ENCODE assay signal across 8 cellular contexts in genomic region chr19:2315818-2316353, GRCh38.
DNase-seq lines count a peak whose midpoint lies in the region; ATAC-seq and TF ChIP-seq lines count a peak whose summit lies in the region.

No MANE protein-coding gene starts in this region.

- ATAC-seq in HG03196 (IDR thresholded peaks at IDR 0.05; ENCODE audit: unreplicated experiment) (no peak), HG02852 (IDR thresholded peaks at IDR 0.05; ENCODE audit: unreplicated experiment) (no peak)

- H3K36me3 ChIP-seq in GM06990 (ENCODE audit: control insufficient read depth, insufficient read depth, low read length), result no peaks in the 10 kb centered on the region; the same call in 1 of the 2 replicates

- peak; percentile 53 for TF ChIP-seq CTCF in GM06990 (IDR thresholded peaks at IDR 0.05; ENCODE audit: insufficient read depth, low read length, poor library complexity, severe bottlenecking)

- no peaks in the 10 kb centered on the region for H3K27me3 ChIP-seq in GM06990 (replicated peaks; ENCODE audit: control insufficient read depth, insufficient read depth, low read length)

- DNase-seq in GM06990 (ENCODE audit: extremely low read depth, insufficient read length) (no peak), MV-4-11 (lab: John Stamatoyannopoulos, UW) (peak; percentile 96), astrocyte of the hippocampus (ENCODE audit: low read depth, low spot score) (peak; percentile 83), iris pigment epithelial cell (ENCODE audit: low read depth) (peak; percentile 61)
- DNase-seq in stimulated activated CD8-positive, alpha-beta memory T cell treated with anti-CD3 and anti-CD28 coated beads, Interleukin-4, amount 100 ng/mL, for 48 hours, result peak; percentile 49
- no peak for DNase-seq in stimulated activated CD4-positive, alpha-beta T cell treated with anti-CD3 and anti-CD28 coated beads, Interleukin-4, amount 100 ng/mL, for 24 hours

- no peak overlapping the region for H3K4me3 ChIP-seq in GM06990 (replicated peaks; ENCODE audit: low read depth, low read length)

Comparison
In these comparisons a context has a peak if more than half of its experiments do, and no peak if none do; other contexts are left out.
1. DNase-seq: peak in MV-4-11 (single experiment), astrocyte of the hippocampus (single experiment), iris pigment epithelial cell (single experiment) and stimulated activated CD8-positive, alpha-beta memory T cell treated with anti-CD3 and anti-CD28 coated beads, Interleukin-4, amount 100 ng/mL, for 48 hours (single experiment); none in GM06990 (single experiment) and stimulated activated CD4-positive, alpha-beta T cell treated with anti-CD3 and anti-CD28 coated beads, Interleukin-4, amount 100 ng/mL, for 24 hours (single experiment).